In genomic region chr17:21388066-21388465, GRCh38 we compare ENCODE assay signal across 1 cellular context.
TF ChIP-seq lines count a peak whose summit lies in the region.

No MANE protein-coding gene starts in this region.

TF ChIP-seq in H1, 55 proteins besides CTCF, POLR2A, EP300 and RAD21 (continued from another document):
- no peak for TF ChIP-seq CHD7 (IDR thresholded peaks at IDR 0.05; ENCODE audit: insufficient replicate concordance, low read length)
- TF ChIP-seq CEBPB (IDR thresholded peaks at IDR 0.05; ENCODE audit: low read depth, low read length), result no peak
- TF ChIP-seq POLR2AphosphoS5 (IDR thresholded peaks at IDR 0.05; ENCODE audit: low read depth, low read length), result no peak
- TF ChIP-seq SIN3A (conservative IDR thresholded peaks at IDR 0.05 in 1 of 2, IDR thresholded peaks at IDR 0.05 in 1 of 2; ENCODE audit: low read depth in 1 of 2, low read length in 2 of 2), result no peak
